In the genomic region with DNA sequence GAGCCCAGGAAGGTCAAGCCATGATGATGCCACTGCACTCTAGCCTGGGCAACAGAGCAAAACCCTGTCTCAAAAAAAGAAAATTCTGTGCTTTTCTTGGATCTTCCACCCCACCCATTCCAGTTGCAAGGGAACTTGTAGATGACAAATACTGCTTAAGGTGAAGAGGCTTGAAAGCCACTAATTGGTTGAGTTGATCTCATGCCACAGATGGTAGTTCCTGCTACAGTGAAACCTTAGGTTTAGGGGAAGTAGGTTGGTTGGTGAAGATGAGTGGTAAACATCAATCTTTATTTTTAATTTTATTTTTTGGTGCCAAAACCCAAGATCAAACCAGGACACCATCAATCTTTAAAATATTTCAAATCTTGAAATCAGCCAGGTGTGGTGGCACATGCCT, we compare ENCODE assay signal across 19 cellular contexts. TPM values are rescaled to one million over a fixed set of nuclear protein-coding genes. Genes with fewer than 3 reads are reported as not detected.
DNase-seq lines count a peak whose midpoint lies in the region; ATAC-seq and TF ChIP-seq lines count a peak whose summit lies in the region.
"Had no signal": no experiment of that assay in that cellular context is flagged by ENCODE, and none has a peak within 500 bp of the region (broad histone marks: within the 10 kb centered on the region; RNA-seq: fewer than 3 reads in every experiment).

No MANE protein-coding gene starts in this region.

- peaks cover 48% of the 10 kb centered on the region for H3K4me1 Mint-ChIP-seq in activated CD8-positive, alpha-beta T cell treated with anti-CD3 and anti-CD28 coated beads for 36 hours (ENCODE audit: low read depth)
- H3K4me1 Mint-ChIP-seq in activated CD8-positive, alpha-beta T cell treated with anti-CD3 and anti-CD28 coated beads, Interleukin-2, amount 10 ng/mL, durations not matched to agents 7 days and 5 days (ENCODE audit: low read depth) = peaks cover 45% of the 10 kb centered on the region

- H3K36me3 ChIP-seq in spleen = no peaks in the 10 kb centered on the region
- H3K36me3 ChIP-seq: transverse colon had no signal

- DNase-seq in activated CD8-positive, alpha-beta T cell treated with anti-CD3 and anti-CD28 coated beads for 36 hours = no peak
- DNase-seq in activated CD8-positive, alpha-beta T cell treated with anti-CD3 and anti-CD28 coated beads, Interleukin-2, amount 10 ng/mL, durations not matched to agents 7 days and 5 days = no peak
- DNase-seq in spleen (no peak), NCI-H1105 treated with DMSO at 0.1 percent for 48 hours (lab: John Stamatoyannopoulos, UW) (no peak), foreskin fibroblast (no peak)
- DNase-seq: activated CD4-positive, alpha-beta T cell treated with anti-CD3 and anti-CD28 coated beads for 4 hours; activated T-cell treated with anti-CD3 and anti-CD28 coated beads, Interleukin-2, amount 50 U/mL, for 4 hours; COR-L47; endodermal cell; GM23248; left colon; mucosa of descending colon; NCI-H526 treated with DMSO at 0.1 percent for 48 hours; stimulated activated CD4-positive, alpha-beta T cell treated with anti-CD3 and anti-CD28 coated beads, Interleukin-4, amount 100 ng/mL, for 24 hours; transverse colon had no signal

- POLR2A ChIA-PET in activated CD8-positive, alpha-beta T cell treated with anti-CD3 and anti-CD28 coated beads for 36 hours (lab: Charles Lee) = interaction anchor here (0.6 kb wide), 1 partner anchor 56 kb away, joined by 4 read pairs; no protein-coding TSS in a partner anchor
- POLR2A ChIA-PET in activated CD8-positive, alpha-beta T cell treated with anti-CD3 and anti-CD28 coated beads, Interleukin-2, amount 10 ng/mL, durations not matched to agents 7 days and 5 days (lab: Charles Lee) = no interaction called here

- TF ChIP-seq POLR2A in Raji (IDR thresholded peaks at IDR 0.05; ENCODE audit: insufficient read depth, low read depth, low read length) = peak; percentile 38; the same call in 1 of the 2 replicates
- TF ChIP-seq POLR2A in spleen (IDR thresholded peaks at IDR 0.05) = no peak

- H3K4me1 ChIP-seq in spleen = peaks cover 17 to 84% (median 57%) of the 10 kb centered on the region in 6 donors

- H3K4me3 Mint-ChIP-seq in activated CD8-positive, alpha-beta T cell treated with anti-CD3 and anti-CD28 coated beads for 36 hours = no peak overlapping the region
- H3K4me3 Mint-ChIP-seq in activated CD8-positive, alpha-beta T cell treated with anti-CD3 and anti-CD28 coated beads, Interleukin-2, amount 10 ng/mL, durations not matched to agents 7 days and 5 days = no peak overlapping the region
- H3K4me3 Mint-ChIP-seq: activated T-cell treated with anti-CD3 and anti-CD28 coated beads, Interleukin-2, amount 50 U/mL, for 4 hours; endodermal cell had no signal

- peaks cover 5% of the 10 kb centered on the region for H3K9me3 Mint-ChIP-seq in activated CD8-positive, alpha-beta T cell treated with anti-CD3 and anti-CD28 coated beads for 36 hours
- no peaks in the 10 kb centered on the region for H3K9me3 Mint-ChIP-seq in activated CD8-positive, alpha-beta T cell treated with anti-CD3 and anti-CD28 coated beads, Interleukin-2, amount 10 ng/mL, durations not matched to agents 7 days and 5 days (ENCODE audit: insufficient read depth)
- H3K9me3 Mint-ChIP-seq: activated T-cell treated with anti-CD3 and anti-CD28 coated beads, Interleukin-2, amount 50 U/mL, for 4 hours; endodermal cell had no signal

- H3K9me3 ChIP-seq in spleen = no peaks in the 10 kb centered on the region
- H3K9me3 ChIP-seq: MG63, mucosa of descending colon, transverse colon had no signal

- CTCF ChIA-PET in activated CD8-positive, alpha-beta T cell treated with anti-CD3 and anti-CD28 coated beads for 36 hours (lab: Charles Lee) = no interaction called here
- CTCF ChIA-PET in activated CD8-positive, alpha-beta T cell treated with anti-CD3 and anti-CD28 coated beads, Interleukin-2, amount 10 ng/mL, durations not matched to agents 7 days and 5 days (lab: Charles Lee) = no interaction called here

- H3K27ac ChIP-seq in spleen = peak overlapping the region; percentile 14 to 99 (median 86)
- H3K27ac ChIP-seq: GM23248, transverse colon had no signal

- H3K27ac Mint-ChIP-seq in activated CD8-positive, alpha-beta T cell treated with anti-CD3 and anti-CD28 coated beads for 36 hours = peak overlapping the region; percentile 50
- H3K27ac Mint-ChIP-seq in activated CD8-positive, alpha-beta T cell treated with anti-CD3 and anti-CD28 coated beads, Interleukin-2, amount 10 ng/mL, durations not matched to agents 7 days and 5 days = no peak overlapping the region
- H3K27ac Mint-ChIP-seq: endodermal cell had no signal

- H3K27me3 Mint-ChIP-seq in activated CD8-positive, alpha-beta T cell treated with anti-CD3 and anti-CD28 coated beads for 36 hours = no peaks in the 10 kb centered on the region
- no peaks in the 10 kb centered on the region for H3K27me3 Mint-ChIP-seq in activated CD8-positive, alpha-beta T cell treated with anti-CD3 and anti-CD28 coated beads, Interleukin-2, amount 10 ng/mL, durations not matched to agents 7 days and 5 days (ENCODE audit: low read depth)

- no peak for ATAC-seq in activated CD8-positive, alpha-beta T cell treated with anti-CD3 and anti-CD28 coated beads for 36 hours
- no peak for ATAC-seq in activated CD8-positive, alpha-beta T cell treated with anti-CD3 and anti-CD28 coated beads, Interleukin-2, amount 10 ng/mL, durations not matched to agents 7 days and 5 days
- ATAC-seq in HG03378 (IDR thresholded peaks at IDR 0.05; ENCODE audit: unreplicated experiment) (peak; percentile 25), GM21717 (IDR thresholded peaks at IDR 0.05; ENCODE audit: unreplicated experiment) (no peak)
- ATAC-seq: activated T-cell treated with anti-CD3 and anti-CD28 coated beads, Interleukin-2, amount 50 U/mL, for 4 hours; left colon; mucosa of descending colon had no signal

- H3K27me3 ChIP-seq in spleen (replicated peaks in 1 of 7) = no peaks in the 10 kb centered on the region
- H3K27me3 ChIP-seq: MG63, transverse colon had no signal

- intact Hi-C loops in activated CD8-positive, alpha-beta T cell treated with anti-CD3 and anti-CD28 coated beads for 36 hours (cut with micrococcal nuclease) = loop anchor here (10.0 kb wide), 3 partner anchors 131 to 269 kb away; a partner anchor contains a TSS
- intact Hi-C loops in spleen (cut with DNase I; ENCODE audit: low total_unique reads) = loop anchor here (10.0 kb wide), 2 partner anchors 59 to 131 kb away; a partner anchor contains a TSS

- TF ChIP-seq CTCF in activated CD8-positive, alpha-beta T cell treated with anti-CD3 and anti-CD28 coated beads for 36 hours (IDR thresholded peaks at IDR 0.05) = no peak
- no peak for TF ChIP-seq CTCF in spleen (IDR thresholded peaks at IDR 0.05 in 8 of 11, conservative IDR thresholded peaks at IDR 0.05 in 3 of 11)
- no peak for TF ChIP-seq CTCF in foreskin fibroblast (IDR thresholded peaks at IDR 0.05; ENCODE audit: low read depth, low read length)

- H3K4me3 ChIP-seq in spleen = no peak overlapping the region
- H3K4me3 ChIP-seq in foreskin fibroblast (ENCODE audit: low read depth in 1 of 2, low read length in 2 of 2) = no peak overlapping the region
- H3K4me3 ChIP-seq: GM23248, MG63, mucosa of descending colon, transverse colon had no signal

- H3K36me3 Mint-ChIP-seq in activated CD8-positive, alpha-beta T cell treated with anti-CD3 and anti-CD28 coated beads for 36 hours (ENCODE audit: low read depth) = peaks cover 28% of the 10 kb centered on the region
- peaks cover 15% of the 10 kb centered on the region for H3K36me3 Mint-ChIP-seq in activated CD8-positive, alpha-beta T cell treated with anti-CD3 and anti-CD28 coated beads, Interleukin-2, amount 10 ng/mL, durations not matched to agents 7 days and 5 days (ENCODE audit: low read depth)

RNA-seq across cellular contexts. Expression of a gene that starts 2.9 kb away (rescaled TPM):
- 100 to 1,000 TPM; 288 to 291 TPM for total RNA-seq in activated CD8-positive, alpha-beta T cell treated with anti-CD3 and anti-CD28 coated beads for 36 hours
- 100 to 1,000 TPM; 237 to 243 TPM for total RNA-seq in activated CD8-positive, alpha-beta T cell treated with anti-CD3 and anti-CD28 coated beads, Interleukin-2, amount 10 ng/mL, durations not matched to agents 7 days and 5 days
- 100 to 1,000 TPM; 190 to 272 (median 211) TPM for total RNA-seq in spleen
- polyA plus RNA-seq in spleen = 100 to 1,000 TPM; 100 to 152 (median 146) TPM
